16 cellular contexts compared by ENCODE assay signal in genomic region chr6:53339424-53339823, GRCh38.
"Had no signal": no experiment of that assay in that cellular context is flagged by ENCODE, and none has a peak within 500 bp of the region (broad histone marks: within the 10 kb centered on the region; RNA-seq: fewer than 3 reads in every experiment).

No MANE protein-coding gene starts in this region.

- H2AFZ ChIP-seq: parathyroid adenoma had no signal

- DNase-seq: activated CD4-positive, alpha-beta memory T cell treated with anti-CD3 and anti-CD28 coated beads, Interleukin-2, amount 10 ng/mL, durations not matched to agents 7 days and 5 days; activated CD4-positive, alpha-beta T cell treated with anti-CD3 and anti-CD28 coated beads for 36 hours; activated naive CD4-positive, alpha-beta T cell treated with anti-CD3 and anti-CD28 coated beads for 36 hours; adrenal gland; caudate nucleus; cortex of kidney; effector CD8-positive, alpha-beta T cell; kidney; left ventricle myocardium inferior; mesenchymal stem cell; retina; thyroid gland had no signal

- H3K4me3 Mint-ChIP-seq: activated CD4-positive, alpha-beta memory T cell treated with anti-CD3 and anti-CD28 coated beads, Interleukin-2, amount 10 ng/mL, durations not matched to agents 7 days and 5 days; activated CD4-positive, alpha-beta T cell treated with anti-CD3 and anti-CD28 coated beads for 36 hours; activated naive CD4-positive, alpha-beta T cell treated with anti-CD3 and anti-CD28 coated beads for 36 hours had no signal

- H3K9me3 Mint-ChIP-seq: activated CD4-positive, alpha-beta memory T cell treated with anti-CD3 and anti-CD28 coated beads, Interleukin-2, amount 10 ng/mL, durations not matched to agents 7 days and 5 days; activated naive CD4-positive, alpha-beta T cell treated with anti-CD3 and anti-CD28 coated beads for 36 hours had no signal

- H3K27ac Mint-ChIP-seq: activated CD4-positive, alpha-beta memory T cell treated with anti-CD3 and anti-CD28 coated beads, Interleukin-2, amount 10 ng/mL, durations not matched to agents 7 days and 5 days had no signal

- H3K27me3 Mint-ChIP-seq: activated CD4-positive, alpha-beta memory T cell treated with anti-CD3 and anti-CD28 coated beads, Interleukin-2, amount 10 ng/mL, durations not matched to agents 7 days and 5 days; activated CD4-positive, alpha-beta T cell treated with anti-CD3 and anti-CD28 coated beads for 36 hours had no signal

- H3K9ac ChIP-seq: parathyroid adenoma had no signal

- H3K4me1 ChIP-seq: parathyroid adenoma had no signal

- H3K9me3 ChIP-seq: adrenal gland, gastroesophageal sphincter, left ventricle myocardium inferior, thyroid gland, vagina had no signal

- H3K4me3 ChIP-seq: adrenal gland, gastroesophageal sphincter, left ventricle myocardium inferior, thyroid gland, vagina had no signal

- H3K27ac ChIP-seq: adrenal gland, gastroesophageal sphincter, left ventricle myocardium inferior, parathyroid adenoma, thyroid gland, vagina, VCaP had no signal

- ATAC-seq: activated CD4-positive, alpha-beta T cell treated with anti-CD3 and anti-CD28 coated beads for 36 hours; gastroesophageal sphincter had no signal

- H3K27me3 ChIP-seq: adrenal gland, gastroesophageal sphincter, thyroid gland, vagina had no signal

- H3K36me3 ChIP-seq: adrenal gland, gastroesophageal sphincter, left ventricle myocardium inferior, thyroid gland, vagina had no signal
